Comparison of ENCODE assay signal across 12 cellular contexts in the genomic region with DNA sequence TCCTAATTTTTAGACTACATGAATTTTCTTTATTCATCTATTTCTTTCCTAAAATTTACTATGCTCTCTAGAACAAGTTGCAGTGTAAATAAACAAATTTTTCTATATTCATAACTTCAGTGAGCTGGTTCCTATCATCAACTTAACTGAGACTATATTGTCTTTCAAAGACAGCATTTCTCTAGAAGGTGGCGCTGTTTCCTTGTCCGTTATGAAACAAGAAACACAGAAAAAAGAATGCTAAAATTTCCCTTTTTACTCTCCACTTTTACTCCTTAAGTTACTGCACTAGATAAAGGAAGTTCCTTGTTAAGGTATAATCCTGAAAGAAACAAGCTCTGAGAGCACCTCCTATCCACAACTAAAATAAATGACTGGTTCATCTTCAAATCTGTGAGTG. TPM values are rescaled to one million over a fixed set of nuclear protein-coding genes. Genes with fewer than 3 reads are reported as not detected.
DNase-seq lines count a peak whose midpoint lies in the region; ATAC-seq and TF ChIP-seq lines count a peak whose summit lies in the region.
"Had no signal": no experiment of that assay in that cellular context is flagged by ENCODE, and none has a peak within 500 bp of the region (broad histone marks: within the 10 kb centered on the region; RNA-seq: fewer than 3 reads in every experiment).

No MANE protein-coding gene starts in this region.

- intact Hi-C loops in ovary (cut with DNase I), result no loop called here

- H3K27me3 ChIP-seq in DND-41 (ENCODE audit: insufficient read depth, low read length, poor library complexity) (peaks cover 12% of the 10 kb centered on the region), Karpas-422 (ENCODE audit: low read length) (no peaks in the 10 kb centered on the region), ovary (no peaks in the 10 kb centered on the region)

- H4K20me1 ChIP-seq in DND-41 (ENCODE audit: insufficient read depth, low read length) (no peaks in the 10 kb centered on the region), Karpas-422 (ENCODE audit: insufficient read depth, low read depth, low read length) (no peaks in the 10 kb centered on the region)

- H3K36me3 Mint-ChIP-seq in nephron (ENCODE audit: low read depth), result no peaks in the 10 kb centered on the region

- H3K9ac ChIP-seq in DND-41 (ENCODE audit: low read depth, low read length) (no peak overlapping the region), Karpas-422 (ENCODE audit: low read length) (no peak overlapping the region)

- no peak for TF ChIP-seq EP300 in ovary (IDR thresholded peaks at IDR 0.05)

- H3K4me2 ChIP-seq in DND-41 (ENCODE audit: insufficient read depth, low read length) (no peak overlapping the region), Karpas-422 (ENCODE audit: low read depth, low read length, poor library complexity, severe bottlenecking) (no peak overlapping the region)

- H3K4me3 ChIP-seq in DND-41 (ENCODE audit: low read depth in 1 of 2, low read length in 2 of 2), result no peak overlapping the region
- H3K4me3 ChIP-seq in Karpas-422 (ENCODE audit: low read length), result no peak overlapping the region
- no peak overlapping the region for H3K4me3 ChIP-seq in ovary
- H3K4me3 ChIP-seq: coronary artery, stomach had no signal

- H3K27ac ChIP-seq in DND-41 (ENCODE audit: low read length) (no peak overlapping the region), Karpas-422 (ENCODE audit: low read length) (no peak overlapping the region), ovary (no peak overlapping the region)
- H3K27ac ChIP-seq: coronary artery, stomach had no signal

- DNase-seq in DND-41 (no peak), Karpas-422 (peak; percentile 60), amniotic epithelial cell (ENCODE audit: low read depth) (peak; percentile 23), HuH-7.5 (ENCODE audit: low spot score) (no peak), NCI-H146 treated with DMSO at 0.1 percent for 48 hours (lab: John Stamatoyannopoulos, UW; ENCODE audit: unreplicated experiment) (no peak), ovary (no peak), mucosa of gallbladder (ENCODE audit: low spot score) (no peak)
- DNase-seq: activated CD8-positive, alpha-beta memory T cell treated with anti-CD3 and anti-CD28 coated beads, Interleukin-2, amount 50 U/mL, for 48 hours; stomach had no signal

- H3K4me1 Mint-ChIP-seq in nephron, result no peaks in the 10 kb centered on the region

- H2AFZ ChIP-seq in DND-41 (ENCODE audit: low read depth, low read length) (no peak overlapping the region), Karpas-422 (ENCODE audit: low read length) (no peak overlapping the region)

- 24 to 27% (median 27%) methylated on average over 2 of the region's 2 CpGs for WGBS in ovary, 3 donors

- no peaks in the 10 kb centered on the region for H3K9me3 Mint-ChIP-seq in nephron

- no peaks in the 10 kb centered on the region for H3K9me2 ChIP-seq in Karpas-422 (replicated peaks; ENCODE audit: insufficient read depth, low read length)

- TF ChIP-seq POLR2A in ovary (IDR thresholded peaks at IDR 0.05), result no peak

- no peaks in the 10 kb centered on the region for H3K4me1 ChIP-seq in DND-41 (ENCODE audit: insufficient read depth, low read length)
- no peaks in the 10 kb centered on the region for H3K4me1 ChIP-seq in Karpas-422 (ENCODE audit: low read length)
- no peaks in the 10 kb centered on the region for H3K4me1 ChIP-seq in ovary (ENCODE audit: insufficient read depth)
- H3K4me1 ChIP-seq: stomach had no signal

- no peak overlapping the region for H3K4me3 Mint-ChIP-seq in nephron

- H3K79me2 ChIP-seq in DND-41 (ENCODE audit: insufficient read depth, low read length), result no peaks in the 10 kb centered on the region
- H3K79me2 ChIP-seq in Karpas-422 (ENCODE audit: low read length), result no peaks in the 10 kb centered on the region

- TF ChIP-seq CTCF in DND-41 (IDR thresholded peaks at IDR 0.05; ENCODE audit: borderline replicate concordance, extremely low read depth, low read length, poor library complexity, severe bottlenecking), result peak; percentile 48
- peak in 2 of 3 experiments; percentile 11 to 39 for TF ChIP-seq CTCF in nephron (IDR thresholded peaks at IDR 0.05; ENCODE audit: unreplicated experiment in 3 of 3)
- TF ChIP-seq CTCF in ovary (IDR thresholded peaks at IDR 0.05), result no peak

- H3K9me3 ChIP-seq in DND-41 (ENCODE audit: insufficient read depth, low read length, severe bottlenecking) (no peaks in the 10 kb centered on the region), Karpas-422 (ENCODE audit: low read length) (no peaks in the 10 kb centered on the region), ovary (no peaks in the 10 kb centered on the region)
- H3K9me3 ChIP-seq: stomach had no signal

- H3K27ac Mint-ChIP-seq in nephron, result no peak overlapping the region

- no peak for ATAC-seq in DND-41 (ENCODE audit: insufficient read depth, low read depth)

- H3K27me3 Mint-ChIP-seq in nephron (ENCODE audit: low read depth), result peaks cover 3% of the 10 kb centered on the region

- no peaks in the 10 kb centered on the region for H3K36me3 ChIP-seq in DND-41 (ENCODE audit: insufficient read depth, low read length)
- no peaks in the 10 kb centered on the region for H3K36me3 ChIP-seq in Karpas-422 (ENCODE audit: insufficient read depth, low read length)
- H3K36me3 ChIP-seq in ovary, result no peaks in the 10 kb centered on the region
- H3K36me3 ChIP-seq: stomach had no signal

RNA-seq across cellular contexts. Expression of a gene that starts 8.2 kb away (rescaled TPM):
- total RNA-seq in Karpas-422 (2014; rRNA removed; shearing (Covaris generic); ENCODE audit: low replicate concordance), result not detected in 2 replicates
- total RNA-seq in ovary (not detected), mucosa of gallbladder (not detected)
- polyA plus RNA-seq in ovary, result not detected
- total RNA-seq: stomach had no signal
- polyA plus RNA-seq: stomach had no signal

RNA-seq across cellular contexts. Expression of a gene that starts 30.8 kb away (rescaled TPM):
- total RNA-seq in Karpas-422 (2014; rRNA removed; shearing (Covaris generic); ENCODE audit: low replicate concordance), result not detected in 2 replicates
- total RNA-seq in ovary, result 1 to 10 TPM in 1 of 7 donors, under 1 TPM in 2, not detected in 4; 0.46 to 1.8 (median 1.00) TPM
- polyA plus RNA-seq in ovary, result under 1 TPM; 0.63 to 0.97 TPM
- total RNA-seq in mucosa of gallbladder, result 3.5 TPM
- polyA plus RNA-seq: keratinocyte had no signal

RNA-seq across cellular contexts. Expression of a gene that starts 58.6 kb away (rescaled TPM):
- total RNA-seq in Karpas-422 (2014; rRNA removed; shearing (Covaris generic); ENCODE audit: low replicate concordance), result not detected in 2 replicates
- total RNA-seq in ovary (under 1 TPM in 1 of 7 donors, not detected in 6; 0.26 TPM), mucosa of gallbladder (not detected)
- under 1 TPM; 0.06 to 0.47 TPM for polyA plus RNA-seq in ovary
- polyA plus RNA-seq: keratinocyte, stomach had no signal

RNA-seq across cellular contexts. Expression of a gene that starts 59.1 kb away (rescaled TPM):
- not detected in 2 replicates for total RNA-seq in Karpas-422 (2014; rRNA removed; shearing (Covaris generic); ENCODE audit: low replicate concordance)
- total RNA-seq in ovary, result not detected
- not detected for polyA plus RNA-seq in ovary
- total RNA-seq in mucosa of gallbladder, result not detected
- total RNA-seq: stomach had no signal
- polyA plus RNA-seq: keratinocyte, stomach had no signal

Comparison
In these comparisons a context has a peak if more than half of its experiments do, and no peak if none do; other contexts are left out.
1. DNase-seq: peak in Karpas-422 (single experiment) and amniotic epithelial cell (single experiment); none in DND-41 (single experiment), HuH-7.5 (single experiment), NCI-H146 treated with DMSO at 0.1 percent for 48 hours (single experiment), ovary (0 of 5) and mucosa of gallbladder (single experiment).
2. CTCF ChIP-seq: peak in DND-41 (single experiment) and nephron (2 of 3); none in ovary (0 of 3).